In genomic region chr21:27036736-27037301, GRCh38 we compare ENCODE assay signal across 23 cellular contexts.
DNase-seq lines count a peak whose midpoint lies in the region; ATAC-seq and TF ChIP-seq lines count a peak whose summit lies in the region.
"Had no signal": no experiment of that assay in that cellular context is flagged by ENCODE, and none has a peak within 500 bp of the region (broad histone marks: within the 10 kb centered on the region; RNA-seq: fewer than 3 reads in every experiment).

No MANE protein-coding gene starts in this region.

- H4K20me1 ChIP-seq in IMR-90 (ENCODE audit: insufficient read depth, low read length): no peaks in the 10 kb centered on the region
- no peaks in the 10 kb centered on the region for H4K20me1 ChIP-seq in hepatocyte (ENCODE audit: insufficient read depth, poor library complexity, severe bottlenecking)
- H4K20me1 ChIP-seq: BLaER1 treated with 17β-estradiol and CSF1 and Interleukin-3, amounts not matched to agents 10 nM and 100 nM had no signal

- H3K79me1 ChIP-seq in IMR-90 (ENCODE audit: low read depth in 1 of 2, low read length in 2 of 2): no peaks in the 10 kb centered on the region

- no peak overlapping the region for H4K8ac ChIP-seq in IMR-90 (ENCODE audit: low read depth in 2 of 2, low read length in 2 of 2)

- no peak for ATAC-seq in IMR-90 (ENCODE audit: low read depth)

- H3K4me3 Mint-ChIP-seq in activated CD4-positive, alpha-beta T cell treated with anti-CD3 and anti-CD28 coated beads, Interleukin-2, amount 10 ng/mL, durations not matched to agents 24 days and 14 days: no peak overlapping the region
- H3K4me3 Mint-ChIP-seq in nephron: no peak overlapping the region
- H3K4me3 Mint-ChIP-seq: CD4-positive, alpha-beta memory T cell had no signal

- no peaks in the 10 kb centered on the region for H3K36me3 ChIP-seq in IMR-90 (ENCODE audit: control insufficient read depth, insufficient read depth, low read length)
- H3K36me3 ChIP-seq in hepatocyte (replicated peaks; ENCODE audit: insufficient read depth, low read depth): no peaks in the 10 kb centered on the region
- H3K36me3 ChIP-seq: BLaER1 treated with 17β-estradiol and CSF1 and Interleukin-3, amounts not matched to agents 10 nM and 100 nM; MG63 had no signal

- TF ChIP-seq POLR2A in IMR-90 (IDR thresholded peaks at IDR 0.05; ENCODE audit: low read depth, low read length): no peak

- no peak overlapping the region for H3K9ac ChIP-seq in IMR-90 (ENCODE audit: low read depth, low read length)
- H3K9ac ChIP-seq: BLaER1 treated with 17β-estradiol and CSF1 and Interleukin-3, amounts not matched to agents 10 nM and 100 nM had no signal

- no peak overlapping the region for H3K27ac Mint-ChIP-seq in activated CD4-positive, alpha-beta T cell treated with anti-CD3 and anti-CD28 coated beads, Interleukin-2, amount 10 ng/mL, durations not matched to agents 24 days and 14 days
- H3K27ac Mint-ChIP-seq in nephron: peak overlapping the region; percentile 2 to 37 (median 37)
- H3K27ac Mint-ChIP-seq: CD4-positive, alpha-beta memory T cell had no signal

- BruUV-seq in IMR-90 (replicated peaks; lab: Mats Ljungman, UMichigan): no TSS peak

- H3K27me3 Mint-ChIP-seq in activated CD4-positive, alpha-beta T cell treated with anti-CD3 and anti-CD28 coated beads, Interleukin-2, amount 10 ng/mL, durations not matched to agents 24 days and 14 days: no peaks in the 10 kb centered on the region
- H3K27me3 Mint-ChIP-seq in nephron (ENCODE audit: low read depth): no peaks in the 10 kb centered on the region
- H3K27me3 Mint-ChIP-seq: CD4-positive, alpha-beta memory T cell had no signal

- no peak overlapping the region for H2BK120ac ChIP-seq in IMR-90 (ENCODE audit: low read depth, low read length)

- H3K27me3 ChIP-seq in IMR-90 (ENCODE audit: control insufficient read depth, insufficient read depth, low read length) (no peaks in the 10 kb centered on the region), hepatocyte (no peaks in the 10 kb centered on the region)
- H3K27me3 ChIP-seq: BLaER1 treated with 17β-estradiol and CSF1 and Interleukin-3, amounts not matched to agents 10 nM and 100 nM; MG63 had no signal

- DNase-seq in activated CD4-positive, alpha-beta T cell treated with anti-CD3 and anti-CD28 coated beads, Interleukin-2, amount 10 ng/mL, durations not matched to agents 24 days and 14 days: peak; percentile 23
- no peak for DNase-seq in activated CD4-positive, alpha-beta T cell treated with anti-CD3 and anti-CD28 coated beads for 1 hour
- DNase-seq in IMR-90: peak; percentile 30
- DNase-seq in cerebellar cortex (ENCODE audit: low spot score): peak; percentile 65
- no peak for DNase-seq in NCI-H345 treated with DMSO at 0.1 percent for 48 hours (lab: John Stamatoyannopoulos, UW; ENCODE audit: unreplicated experiment)
- no peak for DNase-seq in hepatocyte (ENCODE audit: low spot score)
- DNase-seq in HT-29 (ENCODE audit: low spot score): no peak
- DNase-seq: 8988T; Caco-2; CD4-positive, alpha-beta memory T cell; DMS 273 treated with DMSO at 0.1 percent for 48 hours; DND-41; GOT3; Kasumi-1; MG63; NCI-H1417; NCI-H1930; NCI-H226; NCI-H526; SHP77 had no signal

- POLR2A ChIA-PET in IMR-90 (lab: Charles Lee; ENCODE audit: unreplicated experiment): no interaction called here

- H2AK5ac ChIP-seq in IMR-90 (ENCODE audit: low read depth, low read length): no peak overlapping the region

- H2BK5ac ChIP-seq in IMR-90 (ENCODE audit: low read depth, low read length, poor library complexity, severe bottlenecking): peak overlapping the region; percentile 58

- H3K56ac ChIP-seq in IMR-90 (ENCODE audit: extremely low read depth, insufficient read depth, low read length): no peak overlapping the region

- H3K9me3 Mint-ChIP-seq in activated CD4-positive, alpha-beta T cell treated with anti-CD3 and anti-CD28 coated beads, Interleukin-2, amount 10 ng/mL, durations not matched to agents 24 days and 14 days: no peaks in the 10 kb centered on the region
- H3K9me3 Mint-ChIP-seq in nephron: no peaks in the 10 kb centered on the region

- no peaks in the 10 kb centered on the region for H3K36me3 Mint-ChIP-seq in activated CD4-positive, alpha-beta T cell treated with anti-CD3 and anti-CD28 coated beads, Interleukin-2, amount 10 ng/mL, durations not matched to agents 24 days and 14 days (ENCODE audit: low read depth)
- no peaks in the 10 kb centered on the region for H3K36me3 Mint-ChIP-seq in nephron (ENCODE audit: low read depth)
- H3K36me3 Mint-ChIP-seq: CD4-positive, alpha-beta memory T cell had no signal

- TF ChIP-seq RAD21 in IMR-90 (IDR thresholded peaks at IDR 0.05; ENCODE audit: low read length): no peak

- no peak overlapping the region for H3K18ac ChIP-seq in IMR-90 (ENCODE audit: low read depth, low read length)

- no peak overlapping the region for H4K5ac ChIP-seq in IMR-90 (ENCODE audit: low read depth, low read length)

- dilution Hi-C loops in IMR-90 (cut with HindIII; ENCODE audit: low sequenced_read_pairs, unreplicated experiment): no loop called here

- H3K9me3 ChIP-seq in IMR-90 (ENCODE audit: control insufficient read depth, insufficient read depth, low read length): no peaks in the 10 kb centered on the region
- no peaks in the 10 kb centered on the region for H3K9me3 ChIP-seq in hepatocyte (ENCODE audit: low read depth)
- H3K9me3 ChIP-seq: BLaER1 treated with 17β-estradiol and CSF1 and Interleukin-3, amounts not matched to agents 10 nM and 100 nM; Caco-2; MG63 had no signal

- no peaks in the 10 kb centered on the region for H3K79me2 ChIP-seq in hepatocyte

- in situ Hi-C loops in IMR-90 (cut with MboI; ENCODE audit: low sequenced_read_pairs): no loop called here

- H4K91ac ChIP-seq in IMR-90 (ENCODE audit: insufficient read depth, low read depth, low read length): no peak overlapping the region

- no peaks in the 10 kb centered on the region for H3K4me1 Mint-ChIP-seq in activated CD4-positive, alpha-beta T cell treated with anti-CD3 and anti-CD28 coated beads, Interleukin-2, amount 10 ng/mL, durations not matched to agents 24 days and 14 days
- peaks cover 10% of the 10 kb centered on the region for H3K4me1 Mint-ChIP-seq in nephron
- H3K4me1 Mint-ChIP-seq: CD4-positive, alpha-beta memory T cell had no signal

- no peaks in the 10 kb centered on the region for H3K9me1 ChIP-seq in IMR-90 (ENCODE audit: insufficient read depth, low read length)

- H2AK9ac ChIP-seq in IMR-90 (replicated peaks; ENCODE audit: low read depth, low read length, poor library complexity): no peak overlapping the region

- WGBS in IMR-90 (ENCODE audit: extremely low coverage in 2 of 2, insufficient read length in 1 of 2), 2 experiments: 83% methylated on average over 3 of the region's 3 CpGs; no CpG with 5 or more reads in 1 of the 2 experiments
- WGBS in hepatocyte (ENCODE audit: low lambda C conversion rate, missing lambda C conversion rate): 95% methylated on average over 3 of the region's 3 CpGs

- CTCF ChIA-PET in IMR-90 (lab: Yijun Ruan, JAX): interaction anchor here (1.8 kb wide), 1 partner anchor 10 kb away, joined by 6 read pairs; no protein-coding TSS in a partner anchor

- H3K23ac ChIP-seq in IMR-90 (ENCODE audit: low read depth, low read length): no peak overlapping the region

- no peaks in the 10 kb centered on the region for H3K4me1 ChIP-seq in IMR-90 (ENCODE audit: control insufficient read depth, insufficient read depth, low read length)
- H3K4me1 ChIP-seq in hepatocyte (ENCODE audit: insufficient read depth): no peaks in the 10 kb centered on the region
- H3K4me1 ChIP-seq: BLaER1 treated with 17β-estradiol and CSF1 and Interleukin-3, amounts not matched to agents 10 nM and 100 nM; Caco-2 had no signal

- H3K14ac ChIP-seq in IMR-90 (replicated peaks; ENCODE audit: low read depth, low read length): peak overlapping the region; percentile 29; the same call in 1 of the 2 replicates

- no peak overlapping the region for H3K4me3 ChIP-seq in IMR-90 (ENCODE audit: insufficient read depth, low read depth, low read length)
- no peak overlapping the region for H3K4me3 ChIP-seq in hepatocyte
- H3K4me3 ChIP-seq: BLaER1 treated with 17β-estradiol and CSF1 and Interleukin-3, amounts not matched to agents 10 nM and 100 nM; MG63; SK-N-MC had no signal

- H3K27ac ChIP-seq in IMR-90 (ENCODE audit: insufficient read depth, low read length) (no peak overlapping the region), hepatocyte (no peak overlapping the region)
- H3K27ac ChIP-seq: BLaER1 treated with 17β-estradiol and CSF1 and Interleukin-3, amounts not matched to agents 10 nM and 100 nM; SK-N-MC had no signal

- H3K4me2 ChIP-seq in IMR-90 (ENCODE audit: low read depth, low read length): no peak overlapping the region
- H3K4me2 ChIP-seq in hepatocyte: no peak overlapping the region
- H3K4me2 ChIP-seq: BLaER1 treated with 17β-estradiol and CSF1 and Interleukin-3, amounts not matched to agents 10 nM and 100 nM had no signal

- TF ChIP-seq CTCF in IMR-90 (conservative IDR thresholded peaks at IDR 0.05; ENCODE audit: low read depth, low read length) (no peak), nephron (IDR thresholded peaks at IDR 0.05; ENCODE audit: unreplicated experiment in 3 of 3) (no peak), hepatocyte (IDR thresholded peaks at IDR 0.05; ENCODE audit: poor library complexity) (no peak)

- no peak overlapping the region for H3K4ac ChIP-seq in IMR-90 (ENCODE audit: low read depth, low read length)

- intact Hi-C loops in activated CD4-positive, alpha-beta T cell treated with anti-CD3 and anti-CD28 coated beads, Interleukin-2, amount 10 ng/mL, durations not matched to agents 24 days and 14 days (cut with micrococcal nuclease): no loop called here
- intact Hi-C loops in IMR-90 (cut with micrococcal nuclease): no loop called here

- 0 out of 3 replicates have a peak overlapping the region, but pooled peaks have one; percentile 10 for H2BK15ac ChIP-seq in IMR-90 (ENCODE audit: low read depth, low read length)

- no peaks in the 10 kb centered on the region for H3K9me2 ChIP-seq in hepatocyte (replicated peaks; ENCODE audit: insufficient read depth)

- peak overlapping the region; percentile 37 for H2AFZ ChIP-seq in IMR-90 (replicated peaks; ENCODE audit: low read length, poor library complexity)
- no peak overlapping the region for H2AFZ ChIP-seq in hepatocyte

- no peak overlapping the region for H2BK20ac ChIP-seq in IMR-90 (ENCODE audit: low read depth, low read length)

TF ChIP-seq in IMR-90, 13 proteins besides CTCF, POLR2A, EP300 and RAD21 (continues in another document):
- no peak for TF ChIP-seq RFX5 (IDR thresholded peaks at IDR 0.05; ENCODE audit: low read depth, low read length)
- no peak for TF ChIP-seq ELK1 (IDR thresholded peaks at IDR 0.05; ENCODE audit: borderline replicate concordance, low read depth, low read length)
- TF ChIP-seq CHD1 (IDR thresholded peaks at IDR 0.05; ENCODE audit: low read depth, low read length): no peak

Comparison
In these comparisons a context has a peak if more than half of its experiments do, and no peak if none do; other contexts are left out.
1. DNase-seq: peak in activated CD4-positive, alpha-beta T cell treated with anti-CD3 and anti-CD28 coated beads, Interleukin-2, amount 10 ng/mL, durations not matched to agents 24 days and 14 days (single experiment), IMR-90 (single experiment) and cerebellar cortex (single experiment); none in activated CD4-positive, alpha-beta T cell treated with anti-CD3 and anti-CD28 coated beads for 1 hour (single experiment), NCI-H345 treated with DMSO at 0.1 percent for 48 hours (single experiment), hepatocyte (single experiment) and HT-29 (single experiment).